ENCODE assay signal across 12 cellular contexts in the genomic region with DNA sequence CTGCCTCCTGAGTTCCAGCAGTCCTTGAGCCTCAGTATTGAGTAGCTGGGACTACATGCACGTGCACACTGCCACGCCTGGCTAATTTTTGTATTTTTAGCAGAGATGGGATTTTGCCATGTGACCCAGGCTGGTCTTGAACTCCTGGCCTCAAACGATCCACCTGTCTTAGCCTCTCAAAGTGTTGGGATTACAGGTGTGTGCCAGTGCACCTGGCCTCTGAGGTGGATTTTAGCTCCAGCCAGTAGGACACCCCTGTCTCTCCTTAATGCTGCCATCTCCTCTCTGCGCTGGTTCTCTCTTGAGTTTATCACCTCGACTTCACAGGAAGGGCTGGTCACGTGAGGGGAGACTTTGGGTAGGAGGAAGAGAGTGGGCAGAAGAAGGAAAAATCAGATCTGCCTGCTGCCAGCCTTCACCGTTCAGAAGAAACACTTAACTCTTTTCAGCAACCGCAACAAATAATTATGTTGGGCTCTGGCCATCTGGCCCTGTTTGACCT.
"Had no signal": no experiment of that assay in that cellular context is flagged by ENCODE, and none has a peak within 500 bp of the region (broad histone marks: within the 10 kb centered on the region; RNA-seq: fewer than 3 reads in every experiment).

No MANE protein-coding gene starts in this region.

- H3K4me2 ChIP-seq: smooth muscle cell had no signal

- H3K9me3 Mint-ChIP-seq: activated CD4-positive, alpha-beta T cell treated with anti-CD3 and anti-CD28 coated beads, Interleukin-2, amount 10 ng/mL, durations not matched to agents 24 days and 14 days; endodermal cell; mesothelial cell of epicardium had no signal

- H3K4me1 Mint-ChIP-seq: endodermal cell, mesothelial cell of epicardium had no signal

- H3K4me3 ChIP-seq: cardiac muscle cell, dorsolateral prefrontal cortex, gastrocnemius medialis, heart right ventricle, lower lobe of right lung, smooth muscle cell, tibial artery, uterus had no signal

- H3K36me3 ChIP-seq: cardiac muscle cell, uterus had no signal

- H3K27me3 ChIP-seq: cardiac muscle cell, dorsolateral prefrontal cortex, gastrocnemius medialis, heart right ventricle, tibial artery, uterus had no signal

- H3K4me1 ChIP-seq: gastrocnemius medialis, tibial artery, uterus had no signal

- H3K27ac Mint-ChIP-seq: activated CD8-positive, alpha-beta T cell treated with anti-CD3 and anti-CD28 coated beads, Interleukin-2, amount 10 ng/mL, durations not matched to agents 7 days and 5 days; endodermal cell; mesothelial cell of epicardium had no signal

- H3K9me3 ChIP-seq: gastrocnemius medialis, heart right ventricle, lower lobe of right lung, tibial artery, uterus had no signal

- H3K27me3 Mint-ChIP-seq: activated CD4-positive, alpha-beta T cell treated with anti-CD3 and anti-CD28 coated beads, Interleukin-2, amount 10 ng/mL, durations not matched to agents 24 days and 14 days had no signal

- H3K27ac ChIP-seq: cardiac muscle cell, gastrocnemius medialis, heart right ventricle, lower lobe of right lung had no signal

- H3K4me3 Mint-ChIP-seq: activated CD4-positive, alpha-beta T cell treated with anti-CD3 and anti-CD28 coated beads, Interleukin-2, amount 10 ng/mL, durations not matched to agents 24 days and 14 days; activated CD8-positive, alpha-beta T cell treated with anti-CD3 and anti-CD28 coated beads, Interleukin-2, amount 10 ng/mL, durations not matched to agents 7 days and 5 days; endodermal cell; mesothelial cell of epicardium had no signal
